2 cellular contexts compared by ENCODE assay signal in the genomic region with DNA sequence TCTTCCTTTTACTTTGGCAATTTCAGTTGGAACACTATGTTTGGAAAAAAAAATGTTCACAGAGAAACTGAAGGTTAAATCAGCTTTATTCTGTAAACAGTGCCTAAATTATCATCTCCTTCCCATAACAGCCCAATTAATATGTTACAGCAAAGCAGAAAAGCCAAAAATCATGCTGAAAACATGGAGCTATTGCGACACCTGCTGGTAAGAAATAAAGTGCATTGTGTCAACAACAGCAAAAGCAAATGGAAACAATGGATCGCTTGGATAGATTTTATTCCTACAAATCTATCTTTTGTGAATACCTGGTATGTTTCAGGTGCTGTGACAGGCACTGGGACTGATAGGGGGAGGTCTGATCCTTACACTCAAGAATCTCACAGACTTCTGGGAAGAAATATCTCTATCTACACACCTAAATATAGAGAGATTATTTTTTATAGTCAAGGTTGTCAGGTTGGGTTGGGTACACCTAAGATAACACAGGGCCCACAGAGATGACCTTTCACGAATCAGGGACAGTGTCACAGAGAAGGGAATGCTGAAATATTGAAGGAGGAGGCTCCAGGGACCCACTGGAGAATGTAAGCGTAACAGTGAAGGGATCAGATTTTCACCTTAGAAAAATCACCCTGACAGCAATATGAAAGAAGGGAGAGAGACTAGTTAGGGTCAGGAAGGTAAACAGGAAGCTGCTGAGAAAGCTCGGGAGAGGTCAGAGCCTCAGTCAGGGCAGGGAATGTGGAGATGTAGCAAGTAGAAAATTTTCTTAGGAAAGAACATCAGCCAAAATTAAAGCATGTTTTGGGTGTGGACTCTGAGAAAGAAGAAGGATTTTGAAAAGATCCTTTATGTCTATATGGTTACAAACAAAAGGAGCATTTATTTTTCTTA.
TF ChIP-seq lines count a peak whose summit lies in the region.

No MANE protein-coding gene starts in this region.

TF ChIP-seq in A549, 52 proteins besides CTCF, POLR2A, EP300 and RAD21:
- TF ChIP-seq PBX3 (IDR thresholded peaks at IDR 0.05) (no peak), HES2 (IDR thresholded peaks at IDR 0.05) (no peak), SMC3 (IDR thresholded peaks at IDR 0.05) (peak; percentile 67), ESRRA (IDR thresholded peaks at IDR 0.05; ENCODE audit: borderline replicate concordance, low read length) (no peak)
- TF ChIP-seq, protein P1, sequence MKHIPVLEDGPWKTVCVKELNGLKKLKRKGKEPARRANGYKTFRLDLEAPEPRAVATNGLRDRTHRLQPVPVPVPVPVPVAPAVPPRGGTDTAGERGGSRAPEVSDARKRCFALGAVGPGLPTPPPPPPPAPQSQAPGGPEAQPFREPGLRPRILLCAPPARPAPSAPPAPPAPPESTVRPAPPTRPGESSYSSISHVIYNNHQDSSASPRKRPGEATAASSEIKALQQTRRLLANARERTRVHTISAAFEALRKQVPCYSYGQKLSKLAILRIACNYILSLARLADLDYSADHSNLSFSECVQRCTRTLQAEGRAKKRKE (CRISPR knock-in tag; IDR thresholded peaks at IDR 0.05; ENCODE audit: low read depth) = no peak
TF ChIP-seq in A549: peak in this region for 1.

TF ChIP-seq in H1, 55 proteins besides CTCF, POLR2A, EP300 and RAD21:
- TF ChIP-seq CHD2 (IDR thresholded peaks at IDR 0.05; ENCODE audit: low read length) = no peak
- TF ChIP-seq SUZ12 (IDR thresholded peaks at IDR 0.05; ENCODE audit: low read length) = no peak
- TF ChIP-seq MAFK (IDR thresholded peaks at IDR 0.05; ENCODE audit: low read depth, low read length) = no peak
- no peak for TF ChIP-seq KDM4A (IDR thresholded peaks at IDR 0.05; ENCODE audit: low read depth, low read length, severe bottlenecking)
- peak; percentile 53; the same call in 1 of the 2 replicates for TF ChIP-seq CEBPB (IDR thresholded peaks at IDR 0.05; ENCODE audit: low read depth, low read length)
